In the genomic region with DNA sequence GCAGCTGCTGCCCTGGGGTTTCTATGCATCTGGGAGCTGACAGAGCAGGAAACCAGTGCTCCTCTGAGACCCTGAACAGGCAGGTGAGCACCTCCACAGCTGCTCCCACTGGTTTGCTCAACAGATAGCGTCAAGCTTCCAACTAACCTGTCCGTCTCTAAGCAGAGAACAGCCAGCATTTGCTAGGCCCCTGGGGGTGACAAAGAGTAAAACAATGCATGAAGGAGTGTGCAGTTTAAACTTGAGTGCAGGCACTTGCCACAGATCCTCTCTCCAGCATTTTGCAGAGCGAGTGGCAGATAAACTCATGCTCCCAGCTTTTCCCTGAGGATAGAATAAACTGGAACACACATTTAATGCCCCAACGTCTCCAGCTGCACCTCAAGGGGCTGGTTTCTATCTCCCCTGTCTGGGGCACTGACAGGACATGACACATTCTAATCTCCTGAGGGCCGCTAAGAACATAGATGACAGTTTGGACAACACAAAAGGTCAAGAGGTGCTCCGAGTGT, we compare ENCODE assay signal across 8 cellular contexts. TPM values are rescaled to one million over a fixed set of nuclear protein-coding genes. Genes with fewer than 3 reads are reported as not detected.
DNase-seq lines count a peak whose midpoint lies in the region; ATAC-seq, FAIRE-seq and TF ChIP-seq lines count a peak whose summit lies in the region.
"Not testable (repeated sequence)": the region's sequence is repeated elsewhere in the genome, so short reads cannot be mapped to it uniquely, and the experiment has no call there.
"Had no signal": no experiment of that assay in that cellular context is flagged by ENCODE, and none has a peak within 500 bp of the region (broad histone marks: within the 10 kb centered on the region; RNA-seq: fewer than 3 reads in every experiment).

No MANE protein-coding gene starts in this region.

- not testable (repeated sequence) for H3K14ac ChIP-seq in trophoblast cell (ENCODE audit: low read length)

- not testable (repeated sequence) for H3K4me3 Mint-ChIP-seq in activated B cell treated with CpG ODN at 0.5 μM for 24 hours

- intact Hi-C loops in activated B cell treated with CpG ODN at 0.5 μM for 24 hours (cut with micrococcal nuclease): not testable (repeated sequence)

- not testable (repeated sequence) for H3K23ac ChIP-seq in trophoblast cell (ENCODE audit: low read length)

- not testable (repeated sequence) for H3F3A ChIP-seq in MM.1S (ENCODE audit: insufficient read depth, low read length)

- not testable (repeated sequence) for H2BK5ac ChIP-seq in trophoblast cell (ENCODE audit: low read depth, low read length, poor library complexity)

- peak; percentile 48 for FAIRE-seq in GM19239 (lab: Jason Lieb, UNC)

- not testable (repeated sequence) for H2AFZ ChIP-seq in MM.1S (ENCODE audit: low read length); trophoblast cell (ENCODE audit: insufficient read depth, low read length, poor library complexity)

- not testable (repeated sequence) for H3K9me2 ChIP-seq in MM.1S (replicated peaks; ENCODE audit: insufficient read depth, low read length)

- not testable (repeated sequence) for H3K79me2 ChIP-seq in MM.1S (ENCODE audit: low read length); trophoblast cell (ENCODE audit: control insufficient read depth, insufficient read depth, low read length, poor library complexity)

- H3K27me3 ChIP-seq in MM.1S (replicated peaks; ENCODE audit: insufficient read depth, low read length); trophoblast cell (ENCODE audit: insufficient read depth, low read length): not testable (repeated sequence)

- peaks cover 11% of the 10 kb centered on the region for H3K27me3 Mint-ChIP-seq in activated B cell treated with CpG ODN at 0.5 μM for 24 hours

- H3K36me3 Mint-ChIP-seq in activated B cell treated with CpG ODN at 0.5 μM for 24 hours (ENCODE audit: low read depth): not testable (repeated sequence)

- not testable (repeated sequence) for H3K18ac ChIP-seq in trophoblast cell (ENCODE audit: low read length)

- H2BK120ac ChIP-seq in trophoblast cell (ENCODE audit: insufficient read depth, low read length, poor library complexity): not testable (repeated sequence)

- not testable (repeated sequence) for H3K9ac ChIP-seq in MM.1S (ENCODE audit: low read length); trophoblast cell (ENCODE audit: low read length)

- H2BK12ac ChIP-seq in trophoblast cell (ENCODE audit: low read length): not testable (repeated sequence)

- H3K9me3 Mint-ChIP-seq in activated B cell treated with CpG ODN at 0.5 μM for 24 hours: not testable (repeated sequence)

- WGBS in trophoblast cell (ENCODE audit: extremely low coverage, insufficient coverage, insufficient read length): no CpG with 5 or more reads among the region's 6 CpGs

- H3K4ac ChIP-seq in trophoblast cell (ENCODE audit: low read depth, low read length): not testable (repeated sequence)

- H4K8ac ChIP-seq in trophoblast cell (ENCODE audit: low read depth, low read length): not testable (repeated sequence)

- H3K36me3 ChIP-seq in MM.1S (replicated peaks; ENCODE audit: insufficient read depth, low read length); trophoblast cell (ENCODE audit: control insufficient read depth in 1 of 2, insufficient read depth in 2 of 2, low read length in 2 of 2): not testable (repeated sequence)

- H3K27ac ChIP-seq in MM.1S (ENCODE audit: low read length) (peak overlapping the region; percentile 30; the same call in 1 of the 2 replicates), trophoblast cell (ENCODE audit: low read depth, low read length) (peak overlapping the region; percentile 32)

- H3K9me3 ChIP-seq in MM.1S (replicated peaks; ENCODE audit: insufficient read depth, low read length); trophoblast cell (ENCODE audit: insufficient read depth, low read depth, low read length): not testable (repeated sequence)

- not testable (repeated sequence) for H3K4me3 ChIP-seq in MM.1S (ENCODE audit: low read length); trophoblast cell (ENCODE audit: low read depth, low read length)

- 0 out of 2 replicates have a peak, but pooled peaks have one; percentile 11 for TF ChIP-seq CTCF in MM.1S (IDR thresholded peaks at IDR 0.05; ENCODE audit: low read length)
- TF ChIP-seq CTCF in activated B cell treated with CpG ODN at 0.5 μM for 24 hours (IDR thresholded peaks at IDR 0.05): not testable (repeated sequence)

- ATAC-seq in activated B cell treated with CpG ODN at 0.5 μM for 24 hours (ENCODE audit: low read depth): peak; percentile 14

- H2AK5ac ChIP-seq in trophoblast cell (ENCODE audit: low read length): not testable (repeated sequence)

- POLR2A ChIA-PET in activated B cell treated with CpG ODN at 0.5 μM for 24 hours (lab: Charles Lee): not testable (repeated sequence)

- not testable (repeated sequence) for H4K20me1 ChIP-seq in MM.1S (ENCODE audit: insufficient read depth, low read length)

- not testable (repeated sequence) for H3K27ac Mint-ChIP-seq in activated B cell treated with CpG ODN at 0.5 μM for 24 hours

- CTCF ChIA-PET in activated B cell treated with CpG ODN at 0.5 μM for 24 hours (lab: Charles Lee): not testable (repeated sequence)

- H3K4me1 ChIP-seq in MM.1S (ENCODE audit: low read length): peaks cover 11% of the 10 kb centered on the region
- not testable (repeated sequence) for H3K4me1 ChIP-seq in trophoblast cell (ENCODE audit: control insufficient read depth in 1 of 2, insufficient read depth in 2 of 2, low read length in 2 of 2)

- H3K79me1 ChIP-seq in trophoblast cell (ENCODE audit: low read length): not testable (repeated sequence)

- H4K91ac ChIP-seq in trophoblast cell (ENCODE audit: low read depth, low read length): not testable (repeated sequence)

- not testable (repeated sequence) for H3K4me1 Mint-ChIP-seq in activated B cell treated with CpG ODN at 0.5 μM for 24 hours

- not testable (repeated sequence) for H3K4me2 ChIP-seq in MM.1S (ENCODE audit: low read depth, low read length); trophoblast cell (ENCODE audit: low read length)

- peak; percentile 30 for DNase-seq in COLO668 (lab: John Stamatoyannopoulos, UW; ENCODE audit: unreplicated experiment)
- not testable (repeated sequence) for DNase-seq in GM19239 (ENCODE audit: insufficient read length, low spot score); activated B cell treated with CpG ODN at 0.5 μM for 24 hours
- DNase-seq in MM.1S: peak; percentile 53
- peak; percentile 47 for DNase-seq in NCI-H2171 treated with DMSO at 0.1 percent for 48 hours (lab: John Stamatoyannopoulos, UW)
- DNase-seq in islet precursor cell: peak; percentile 59
- DNase-seq in trophoblast cell: peak in 1 of 2 donors; percentile 31

- H4K12ac ChIP-seq in trophoblast cell (ENCODE audit: low read depth, low read length): not testable (repeated sequence)

RNA-seq across cellular contexts. Expression of gene ZNF74, which starts 20.7 kb away (rescaled TPM):
- total RNA-seq in activated B cell treated with CpG ODN at 0.5 μM for 24 hours: 4.3 and 4.9 TPM in 2 replicates
- polyA plus RNA-seq in trophoblast cell (2013): 7.3 and 7.6 TPM in 2 replicates
- total RNA-seq: OCI-LY7 had no signal

RNA-seq across cellular contexts. Expression of gene DGCR6L, which starts 53.4 kb away (rescaled TPM):
- total RNA-seq in activated B cell treated with CpG ODN at 0.5 μM for 24 hours: 12.4 and 16.2 TPM in 2 replicates
- polyA plus RNA-seq in trophoblast cell (2013): 18.6 and 19.9 TPM in 2 replicates
